ENCODE assay signal across 1 cellular context in the genomic region with DNA sequence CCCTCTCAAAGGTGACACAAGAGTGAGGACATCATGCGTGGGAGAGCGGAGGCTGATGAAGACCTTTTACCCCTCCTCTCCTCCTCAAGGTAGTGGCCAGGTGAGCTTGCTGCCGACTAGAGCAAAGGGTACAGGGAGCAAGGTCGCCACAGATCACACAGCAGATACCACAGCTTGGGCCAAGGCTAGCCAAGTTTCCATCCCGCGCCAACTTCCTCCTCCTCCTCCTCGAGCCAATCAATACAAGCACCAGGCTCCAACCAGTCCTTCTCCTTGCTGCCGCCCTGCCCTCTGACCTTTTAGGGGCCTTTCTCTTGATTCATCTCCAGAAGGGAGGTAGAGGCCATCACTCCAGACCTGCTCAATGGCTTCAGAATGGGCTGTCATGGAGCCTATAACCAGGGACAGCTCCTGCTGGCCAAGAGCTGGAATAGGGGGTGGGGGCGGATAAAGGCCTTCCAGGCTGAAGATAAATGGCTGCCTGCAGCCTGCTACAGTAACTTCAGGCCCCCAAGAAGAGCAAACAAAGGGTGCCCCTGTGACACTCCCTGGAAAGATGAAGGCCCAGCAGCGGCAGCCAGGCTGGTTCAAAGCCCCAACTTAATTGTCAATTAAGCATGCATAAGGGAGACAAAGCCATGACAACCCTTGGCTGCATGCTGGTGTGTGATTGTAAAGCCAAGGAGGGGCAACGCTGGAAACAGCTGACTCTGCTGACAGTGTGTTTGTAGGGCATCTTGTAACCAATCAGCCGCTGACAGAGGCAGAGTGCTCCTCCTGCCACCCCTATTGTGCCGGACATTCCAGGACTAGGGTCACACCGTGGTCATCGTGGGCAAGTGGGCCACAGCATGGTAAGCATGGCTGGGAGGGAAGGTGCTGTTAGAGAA.
TF ChIP-seq lines count a peak whose summit lies in the region.

No MANE protein-coding gene starts in this region.

TF ChIP-seq in GM23338, 12 proteins besides CTCF, POLR2A, EP300 and RAD21:
- TF ChIP-seq EZH2phosphoT487 (IDR thresholded peaks at IDR 0.05; ENCODE audit: unreplicated experiment) (no peak), JUNB (IDR thresholded peaks at IDR 0.05; ENCODE audit: unreplicated experiment) (no peak), ZNF331 (CRISPR knock-in tag; IDR thresholded peaks at IDR 0.05; ENCODE audit: low read depth) (no peak), CREB1 (CRISPR knock-in tag; IDR thresholded peaks at IDR 0.05; ENCODE audit: low read depth) (no peak), EZH2 (IDR thresholded peaks at IDR 0.05; ENCODE audit: low read depth, unreplicated experiment) (no peak), REST (IDR thresholded peaks at IDR 0.05; ENCODE audit: unreplicated experiment) (no peak), ZNF114 (CRISPR knock-in tag; IDR thresholded peaks at IDR 0.05) (no peak), STAT1 (IDR thresholded peaks at IDR 0.05; ENCODE audit: unreplicated experiment) (no peak), POLR2AphosphoS5 (IDR thresholded peaks at IDR 0.05; ENCODE audit: low read depth) (no peak), NANOG (IDR thresholded peaks at IDR 0.05; ENCODE audit: borderline replicate concordance) (no peak)
- TF ChIP-seq, protein P1, sequence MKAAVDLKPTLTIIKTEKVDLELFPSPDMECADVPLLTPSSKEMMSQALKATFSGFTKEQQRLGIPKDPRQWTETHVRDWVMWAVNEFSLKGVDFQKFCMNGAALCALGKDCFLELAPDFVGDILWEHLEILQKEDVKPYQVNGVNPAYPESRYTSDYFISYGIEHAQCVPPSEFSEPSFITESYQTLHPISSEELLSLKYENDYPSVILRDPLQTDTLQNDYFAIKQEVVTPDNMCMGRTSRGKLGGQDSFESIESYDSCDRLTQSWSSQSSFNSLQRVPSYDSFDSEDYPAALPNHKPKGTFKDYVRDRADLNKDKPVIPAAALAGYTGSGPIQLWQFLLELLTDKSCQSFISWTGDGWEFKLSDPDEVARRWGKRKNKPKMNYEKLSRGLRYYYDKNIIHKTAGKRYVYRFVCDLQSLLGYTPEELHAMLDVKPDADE (IDR thresholded peaks at IDR 0.05), result no peak
- TF ChIP-seq, protein P2, sequence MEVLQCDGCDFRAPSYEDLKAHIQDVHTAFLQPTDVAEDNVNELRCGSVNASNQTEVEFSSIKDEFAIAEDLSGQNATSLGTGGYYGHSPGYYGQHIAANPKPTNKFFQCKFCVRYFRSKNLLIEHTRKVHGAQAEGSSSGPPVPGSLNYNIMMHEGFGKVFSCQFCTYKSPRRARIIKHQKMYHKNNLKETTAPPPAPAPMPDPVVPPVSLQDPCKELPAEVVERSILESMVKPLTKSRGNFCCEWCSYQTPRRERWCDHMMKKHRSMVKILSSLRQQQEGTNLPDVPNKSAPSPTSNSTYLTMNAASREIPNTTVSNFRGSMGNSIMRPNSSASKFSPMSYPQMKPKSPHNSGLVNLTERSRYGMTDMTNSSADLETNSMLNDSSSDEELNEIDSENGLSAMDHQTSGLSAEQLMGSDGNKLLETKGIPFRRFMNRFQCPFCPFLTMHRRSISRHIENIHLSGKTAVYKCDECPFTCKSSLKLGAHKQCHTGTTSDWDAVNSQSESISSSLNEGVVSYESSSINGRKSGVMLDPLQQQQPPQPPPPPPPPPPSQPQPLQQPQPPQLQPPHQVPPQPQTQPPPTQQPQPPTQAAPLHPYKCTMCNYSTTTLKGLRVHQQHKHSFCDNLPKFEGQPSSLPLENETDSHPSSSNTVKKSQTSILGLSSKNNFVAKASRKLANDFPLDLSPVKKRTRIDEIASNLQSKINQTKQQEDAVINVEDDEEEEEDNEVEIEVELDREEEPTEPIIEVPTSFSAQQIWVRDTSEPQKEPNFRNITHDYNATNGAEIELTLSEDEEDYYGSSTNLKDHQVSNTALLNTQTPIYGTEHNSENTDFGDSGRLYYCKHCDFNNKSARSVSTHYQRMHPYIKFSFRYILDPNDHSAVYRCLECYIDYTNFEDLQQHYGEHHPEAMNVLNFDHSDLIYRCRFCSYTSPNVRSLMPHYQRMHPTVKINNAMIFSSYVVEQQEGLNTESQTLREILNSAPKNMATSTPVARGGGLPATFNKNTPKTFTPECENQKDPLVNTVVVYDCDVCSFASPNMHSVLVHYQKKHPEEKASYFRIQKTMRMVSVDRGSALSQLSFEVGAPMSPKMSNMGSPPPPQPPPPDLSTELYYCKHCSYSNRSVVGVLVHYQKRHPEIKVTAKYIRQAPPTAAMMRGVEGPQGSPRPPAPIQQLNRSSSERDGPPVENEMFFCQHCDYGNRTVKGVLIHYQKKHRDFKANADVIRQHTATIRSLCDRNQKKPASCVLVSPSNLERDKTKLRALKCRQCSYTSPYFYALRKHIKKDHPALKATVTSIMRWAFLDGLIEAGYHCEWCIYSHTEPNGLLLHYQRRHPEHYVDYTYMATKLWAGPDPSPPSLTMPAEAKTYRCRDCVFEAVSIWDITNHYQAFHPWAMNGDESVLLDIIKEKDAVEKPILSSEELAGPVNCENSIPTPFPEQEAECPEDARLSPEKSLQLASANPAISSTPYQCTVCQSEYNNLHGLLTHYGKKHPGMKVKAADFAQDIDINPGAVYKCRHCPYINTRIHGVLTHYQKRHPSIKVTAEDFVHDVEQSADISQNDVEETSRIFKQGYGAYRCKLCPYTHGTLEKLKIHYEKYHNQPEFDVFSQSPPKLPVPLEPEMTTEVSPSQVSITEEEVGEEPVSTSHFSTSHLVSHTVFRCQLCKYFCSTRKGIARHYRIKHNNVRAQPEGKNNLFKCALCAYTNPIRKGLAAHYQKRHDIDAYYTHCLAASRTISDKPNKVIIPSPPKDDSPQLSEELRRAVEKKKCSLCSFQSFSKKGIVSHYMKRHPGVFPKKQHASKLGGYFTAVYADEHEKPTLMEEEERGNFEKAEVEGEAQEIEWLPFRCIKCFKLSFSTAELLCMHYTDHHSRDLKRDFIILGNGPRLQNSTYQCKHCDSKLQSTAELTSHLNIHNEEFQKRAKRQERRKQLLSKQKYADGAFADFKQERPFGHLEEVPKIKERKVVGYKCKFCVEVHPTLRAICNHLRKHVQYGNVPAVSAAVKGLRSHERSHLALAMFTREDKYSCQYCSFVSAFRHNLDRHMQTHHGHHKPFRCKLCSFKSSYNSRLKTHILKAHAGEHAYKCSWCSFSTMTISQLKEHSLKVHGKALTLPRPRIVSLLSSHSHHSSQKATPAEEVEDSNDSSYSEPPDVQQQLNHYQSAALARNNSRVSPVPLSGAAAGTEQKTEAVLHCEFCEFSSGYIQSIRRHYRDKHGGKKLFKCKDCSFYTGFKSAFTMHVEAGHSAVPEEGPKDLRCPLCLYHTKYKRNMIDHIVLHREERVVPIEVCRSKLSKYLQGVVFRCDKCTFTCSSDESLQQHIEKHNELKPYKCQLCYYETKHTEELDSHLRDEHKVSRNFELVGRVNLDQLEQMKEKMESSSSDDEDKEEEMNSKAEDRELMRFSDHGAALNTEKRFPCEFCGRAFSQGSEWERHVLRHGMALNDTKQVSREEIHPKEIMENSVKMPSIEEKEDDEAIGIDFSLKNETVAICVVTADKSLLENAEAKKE (CRISPR knock-in tag; IDR thresholded peaks at IDR 0.05), result no peak
TF ChIP-seq in GM23338: peak in this region for 0.
